In genomic region chr20:33561981-33562601, GRCh38 we compare ENCODE assay signal across 8 cellular contexts.
A peak's percentile ranks its signal among the peaks of the same experiment; 100 is the strongest.
DNase-seq lines count a peak whose midpoint lies in the region; ATAC-seq and TF ChIP-seq lines count a peak whose summit lies in the region.

No MANE protein-coding gene starts in this region.

- CTCF ChIA-PET in AG04450 (lab: Charles Lee): interaction anchor here (1.3 kb wide), 1 partner anchor 14 kb away, joined by 4 read pairs; no protein-coding TSS in a partner anchor

- TF ChIP-seq CTCF in AG04450 (IDR thresholded peaks at IDR 0.05; ENCODE audit: low read depth, low read length) (no peak), NB4 (IDR thresholded peaks at IDR 0.05; ENCODE audit: low read depth, low read length) (no peak), fibroblast of mammary gland (conservative IDR thresholded peaks at IDR 0.05; ENCODE audit: control insufficient read depth, insufficient read depth, low read depth, low read length) (no peak)

- H3K9me3 ChIP-seq in AG04450 (ENCODE audit: control insufficient read depth, insufficient read depth, low read length) (no peaks in the 10 kb centered on the region; the same call in 1 of the 2 replicates), SJCRH30 (replicated peaks) (no peaks in the 10 kb centered on the region), neuron (ENCODE audit: low read length) (peaks cover 2% of the 10 kb centered on the region)

- no peak for TF ChIP-seq POLR2A in NB4 (IDR thresholded peaks at IDR 0.05; ENCODE audit: extremely low read depth, insufficient read length)

- H2AFZ ChIP-seq in neuron (ENCODE audit: low read depth, low read length): no peak overlapping the region

- H3K27me3 ChIP-seq in AG04450 (ENCODE audit: control insufficient read depth, insufficient read depth, low read length) (no peaks in the 10 kb centered on the region), SJCRH30 (no peaks in the 10 kb centered on the region), neuron (ENCODE audit: insufficient read depth, low read length) (no peaks in the 10 kb centered on the region)

- H3K4me3 ChIP-seq in AG04450 (ENCODE audit: low read depth, low read length) (peak overlapping the region; percentile 11; the same call in 1 of the 2 replicates), NB4 (ENCODE audit: low read depth, low read length) (no peak overlapping the region), SJCRH30 (no peak overlapping the region), fibroblast of mammary gland (ENCODE audit: control insufficient read depth, low read depth, low read length) (no peak overlapping the region), neuron (ENCODE audit: low read length) (peak overlapping the region; percentile 35)

- POLR2A ChIA-PET in AG04450 (lab: Yijun Ruan, JAX): interaction anchor here (0.9 kb wide), 1 partner anchor 72 kb away, joined by 6 read pairs; the partner anchor contains the start of gene CBFA2T2

- ATAC-seq in GM21619 (IDR thresholded peaks at IDR 0.05; ENCODE audit: unreplicated experiment) (no peak), GM21717 (IDR thresholded peaks at IDR 0.05; ENCODE audit: unreplicated experiment) (no peak)

- H3K4me1 ChIP-seq in SJCRH30 (peaks cover 12% of the 10 kb centered on the region), neuron (ENCODE audit: insufficient read depth, low read length) (peaks cover 5% of the 10 kb centered on the region)

- H3K36me3 ChIP-seq in SJCRH30: no peaks in the 10 kb centered on the region
- peaks cover 4% of the 10 kb centered on the region for H3K36me3 ChIP-seq in neuron (ENCODE audit: insufficient read depth, low read length)

- H3K27ac ChIP-seq in AG04450 (ENCODE audit: low read depth, low read length) (peak overlapping the region; percentile 21), SJCRH30 (no peak overlapping the region)

- peak; percentile 81 for DNase-seq in AG04450 (ENCODE audit: low read depth, low spot score)
- peak; percentile 27 for DNase-seq in NB4 (ENCODE audit: low read depth)
- peak; percentile 68 to 74 for DNase-seq in SJCRH30
- DNase-seq in fibroblast of mammary gland (ENCODE audit: low read depth): peak; percentile 99
- no peak for DNase-seq in DMS114 treated with DMSO at 0.1 percent for 48 hours (lab: John Stamatoyannopoulos, UW; ENCODE audit: unreplicated experiment)

Comparison
In these comparisons a context has a peak if more than half of its experiments do, and no peak if none do; other contexts are left out.
1. H3K4me3 ChIP-seq: peak in AG04450 (single experiment) and neuron (single experiment); none in NB4 (single experiment), SJCRH30 (single experiment) and fibroblast of mammary gland (single experiment).